In the genomic region with DNA sequence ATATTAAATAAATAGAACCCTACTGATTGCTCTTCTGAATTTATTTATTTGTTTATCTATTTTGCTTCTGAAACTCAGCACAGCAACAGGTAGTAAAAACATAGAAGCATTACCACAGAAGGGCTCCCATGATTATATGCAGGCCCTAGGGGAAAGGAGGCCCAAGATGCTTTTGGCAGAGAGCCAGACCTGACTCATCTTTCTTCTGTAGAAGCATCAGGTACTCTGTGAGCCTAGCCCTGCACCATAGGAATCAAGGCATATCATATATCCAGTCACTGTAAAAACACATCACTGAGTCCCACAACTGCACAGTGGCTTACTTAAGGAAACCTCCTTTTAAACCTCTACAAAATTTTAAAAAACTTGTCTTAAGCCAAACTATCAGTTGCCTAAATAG, we compare ENCODE assay signal across 9 cellular contexts.
DNase-seq lines count a peak whose midpoint lies in the region; ATAC-seq and TF ChIP-seq lines count a peak whose summit lies in the region.
"Had no signal": no experiment of that assay in that cellular context is flagged by ENCODE, and none has a peak within 500 bp of the region (broad histone marks: within the 10 kb centered on the region; RNA-seq: fewer than 3 reads in every experiment).

No MANE protein-coding gene starts in this region.

- H3K36me3 Mint-ChIP-seq in activated naive CD8-positive, alpha-beta T cell treated with anti-CD3 and anti-CD28 coated beads, Interleukin-2, amount 50 U/mL, for 24 hours (ENCODE audit: low read depth), result no peaks in the 10 kb centered on the region
- H3K36me3 Mint-ChIP-seq in nephron (ENCODE audit: low read depth), result no peaks in the 10 kb centered on the region

- no peak for ATAC-seq in activated naive CD8-positive, alpha-beta T cell treated with anti-CD3 and anti-CD28 coated beads, Interleukin-2, amount 50 U/mL, for 24 hours
- ATAC-seq in GM18858 (IDR thresholded peaks at IDR 0.05; ENCODE audit: unreplicated experiment), result no peak
- ATAC-seq in HG02798 (IDR thresholded peaks at IDR 0.05; ENCODE audit: poor library complexity, unreplicated experiment), result no peak

- DNase-seq in NCI-H2107 (lab: John Stamatoyannopoulos, UW) (peak; percentile 1), NCI-H2107 treated with DMSO at 0.1 percent for 48 hours (lab: John Stamatoyannopoulos, UW; ENCODE audit: unreplicated experiment) (no peak), NCI-H1436 (lab: John Stamatoyannopoulos, UW) (peak; percentile 83), UCSD-AML1 (lab: John Stamatoyannopoulos, UW; ENCODE audit: unreplicated experiment) (no peak)
- peak; percentile 7 for DNase-seq in activated naive CD8-positive, alpha-beta T cell treated with anti-CD3 and anti-CD28 coated beads, Interleukin-2, amount 50 U/mL, for 24 hours
- DNase-seq: retina had no signal

- TF ChIP-seq CTCF in nephron (IDR thresholded peaks at IDR 0.05; ENCODE audit: unreplicated experiment in 3 of 3), result no peak

- peaks cover 8% of the 10 kb centered on the region for H3K4me1 Mint-ChIP-seq in activated naive CD8-positive, alpha-beta T cell treated with anti-CD3 and anti-CD28 coated beads, Interleukin-2, amount 50 U/mL, for 24 hours
- H3K4me1 Mint-ChIP-seq in nephron, result peaks cover 9% of the 10 kb centered on the region

- no peak overlapping the region for H3K4me3 Mint-ChIP-seq in activated naive CD8-positive, alpha-beta T cell treated with anti-CD3 and anti-CD28 coated beads, Interleukin-2, amount 50 U/mL, for 24 hours
- peak overlapping the region; percentile 47 to 69 (median 59) for H3K4me3 Mint-ChIP-seq in nephron

- H3K27ac Mint-ChIP-seq in activated naive CD8-positive, alpha-beta T cell treated with anti-CD3 and anti-CD28 coated beads, Interleukin-2, amount 50 U/mL, for 24 hours, result no peak overlapping the region
- H3K27ac Mint-ChIP-seq in nephron, result no peak overlapping the region

- H3K27me3 Mint-ChIP-seq in activated naive CD8-positive, alpha-beta T cell treated with anti-CD3 and anti-CD28 coated beads, Interleukin-2, amount 50 U/mL, for 24 hours, result peaks cover 36% of the 10 kb centered on the region
- peaks cover 57% of the 10 kb centered on the region for H3K27me3 Mint-ChIP-seq in nephron (ENCODE audit: low read depth)

- no peaks in the 10 kb centered on the region for H3K9me3 Mint-ChIP-seq in activated naive CD8-positive, alpha-beta T cell treated with anti-CD3 and anti-CD28 coated beads, Interleukin-2, amount 50 U/mL, for 24 hours
- no peaks in the 10 kb centered on the region for H3K9me3 Mint-ChIP-seq in nephron

Comparison
In these comparisons a context has a peak if more than half of its experiments do, and no peak if none do; other contexts are left out.
1. DNase-seq: peak in NCI-H2107 (single experiment), NCI-H1436 (single experiment) and activated naive CD8-positive, alpha-beta T cell treated with anti-CD3 and anti-CD28 coated beads, Interleukin-2, amount 50 U/mL, for 24 hours (single experiment); none in NCI-H2107 treated with DMSO at 0.1 percent for 48 hours (single experiment) and UCSD-AML1 (single experiment).